Comparison of ENCODE assay signal across 26 cellular contexts in the genomic region with DNA sequence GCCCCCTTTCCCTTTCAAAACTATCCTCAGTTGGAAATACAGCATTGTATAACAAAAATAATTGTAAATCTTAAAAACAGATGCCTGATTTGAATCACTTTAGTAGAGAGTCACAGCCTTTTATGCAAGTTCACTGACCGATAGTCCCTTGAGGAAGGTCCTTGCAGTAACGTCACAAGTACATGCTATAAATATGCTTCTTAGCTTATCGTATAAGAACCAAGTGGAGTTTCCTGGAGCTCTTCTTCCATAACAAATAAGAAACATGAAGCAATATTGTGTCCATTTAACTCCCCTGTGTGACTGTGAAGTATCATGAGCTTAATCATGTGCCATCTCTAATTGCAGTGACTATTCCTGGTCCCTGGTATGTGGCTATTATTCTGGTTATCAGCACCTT.
"Had no signal": no experiment of that assay in that cellular context is flagged by ENCODE, and none has a peak within 500 bp of the region (broad histone marks: within the 10 kb centered on the region; RNA-seq: fewer than 3 reads in every experiment).

No MANE protein-coding gene starts in this region.

- H3K9me3 ChIP-seq: mucosa of descending colon, ovary, prostate gland, right lobe of liver, suprapubic skin, thoracic aorta, tibial artery, upper lobe of right lung had no signal

- H3K27me3 Mint-ChIP-seq: stimulated activated naive CD8-positive, alpha-beta T cell treated with anti-CD3 and anti-CD28 coated beads, Interleukin-15, Interleukin-2, amounts not matched to agents 100 ng/mL and 50 ng/mL, for 24 hours had no signal

- H3K4me3 Mint-ChIP-seq: immature natural killer cell; naive thymus-derived CD4-positive, alpha-beta T cell; natural killer cell treated with Interleukin-12 subunit alpha and Interleukin-12 subunit beta and Interleukin-15 and Interleukin-18, amount 100 ng/mL, for 72 hours; stimulated activated effector memory CD8-positive, alpha-beta T cell treated with anti-CD3 and anti-CD28 coated beads, Interleukin-12 subunit alpha, Interleukin-12 subunit beta, amount 100 ng/mL, for 72 hours; stimulated activated naive CD8-positive, alpha-beta T cell treated with anti-CD3 and anti-CD28 coated beads, Interleukin-15, Interleukin-2, amounts not matched to agents 100 ng/mL and 50 ng/mL, for 24 hours had no signal

- H3K27me3 ChIP-seq: ovary, right lobe of liver, spleen, suprapubic skin, tibial artery, upper lobe of right lung had no signal

- H3K27ac Mint-ChIP-seq: immature natural killer cell; naive thymus-derived CD4-positive, alpha-beta T cell; natural killer cell treated with Interleukin-12 subunit alpha and Interleukin-12 subunit beta and Interleukin-15 and Interleukin-18, amount 100 ng/mL, for 72 hours; stimulated activated effector memory CD8-positive, alpha-beta T cell treated with anti-CD3 and anti-CD28 coated beads, Interleukin-12 subunit alpha, Interleukin-12 subunit beta, amount 100 ng/mL, for 72 hours; stimulated activated naive CD8-positive, alpha-beta T cell treated with anti-CD3 and anti-CD28 coated beads, Interleukin-15, Interleukin-2, amounts not matched to agents 100 ng/mL and 50 ng/mL, for 24 hours had no signal

- H3K4me1 ChIP-seq: prostate gland, spleen, suprapubic skin, upper lobe of right lung had no signal

- DNase-seq: head of caudate nucleus; hypothalamus; immature natural killer cell; kidney; midbrain; mucosa of descending colon; naive thymus-derived CD4-positive, alpha-beta T cell; ovary; posterior cingulate gyrus; right lobe of liver; small intestine; spleen; stimulated activated CD4-positive, alpha-beta T cell treated with anti-CD3 and anti-CD28 coated beads, Interleukin-4, amount 100 ng/mL, for 24 hours; stimulated activated naive CD4-positive, alpha-beta T cell; tibial artery; trophoblast cell; upper lobe of right lung had no signal

- H3K4me1 Mint-ChIP-seq: immature natural killer cell; naive thymus-derived CD4-positive, alpha-beta T cell; stimulated activated effector memory CD8-positive, alpha-beta T cell treated with anti-CD3 and anti-CD28 coated beads, Interleukin-12 subunit alpha, Interleukin-12 subunit beta, amount 100 ng/mL, for 72 hours had no signal

- ATAC-seq: mucosa of descending colon; naive thymus-derived CD4-positive, alpha-beta T cell; natural killer cell treated with Interleukin-12 subunit alpha and Interleukin-12 subunit beta and Interleukin-15 and Interleukin-18, amount 100 ng/mL, for 72 hours; stimulated activated effector memory CD8-positive, alpha-beta T cell treated with anti-CD3 and anti-CD28 coated beads, Interleukin-12 subunit alpha, Interleukin-12 subunit beta, amount 100 ng/mL, for 72 hours; upper lobe of right lung had no signal

- H3K36me3 ChIP-seq: ovary, prostate gland, right lobe of liver, spleen, suprapubic skin, thoracic aorta, tibial artery, upper lobe of right lung had no signal

- H3K4me3 ChIP-seq: lung, mucosa of descending colon, ovary, prostate gland, right lobe of liver, spleen, suprapubic skin, thoracic aorta, tibial artery, upper lobe of right lung had no signal

- H3K36me3 Mint-ChIP-seq: stimulated activated effector memory CD8-positive, alpha-beta T cell treated with anti-CD3 and anti-CD28 coated beads, Interleukin-12 subunit alpha, Interleukin-12 subunit beta, amount 100 ng/mL, for 72 hours had no signal

- FAIRE-seq: islet of Langerhans, kidney, urothelium cell line had no signal

- H3K27ac ChIP-seq: ovary, prostate gland, right lobe of liver, spleen, suprapubic skin, thoracic aorta, tibial artery, upper lobe of right lung had no signal
